9 cellular contexts compared by ENCODE assay signal in genomic region chr4:16868674-16869073, GRCh38. TPM values are rescaled to one million over a fixed set of nuclear protein-coding genes. Genes with fewer than 3 reads are reported as not detected.
"Had no signal": no experiment of that assay in that cellular context is flagged by ENCODE, and none has a peak within 500 bp of the region (broad histone marks: within the 10 kb centered on the region; RNA-seq: fewer than 3 reads in every experiment).

No MANE protein-coding gene starts in this region.

- H3K27ac ChIP-seq: HL-60, KMS-11 had no signal

- DNase-seq: IMR-90, KBM-7, KG1 had no signal

- FAIRE-seq: HTR-8/SVneo, K562 had no signal

- H3K9ac ChIP-seq: KMS-11 had no signal

- ATAC-seq: K562 had no signal

- H3K4me3 ChIP-seq: K562 had no signal

- H3K4me2 ChIP-seq: KMS-11 had no signal

RNA-seq across cellular contexts. Expression of gene LDB2, which starts 29.8 kb away (rescaled TPM):
- total RNA-seq: HT-29 had no signal
- polyA plus RNA-seq: IgD-negative memory B cell had no signal
